Comparison of ENCODE assay signal across 8 cellular contexts in genomic region chr12:100573499-100574261, GRCh38. TPM values are rescaled to one million over a fixed set of nuclear protein-coding genes. Genes with fewer than 3 reads are reported as not detected.
DNase-seq lines count a peak whose midpoint lies in the region; ATAC-seq and TF ChIP-seq lines count a peak whose summit lies in the region.

Gene GAS2L3 (plus strand): TSS chr12:100573684. CDS start chr12:100594905, 21,221 bp downstream.

- POLR2A ChIA-PET in Caco-2 (lab: Charles Lee) = interaction anchor here (0.6 to 1.0 kb wide), 4 partner anchors 20 to 1576 kb away, joined by 3 to 6 read pairs (median 4); no protein-coding TSS in a partner anchor

- no peaks in the 10 kb centered on the region for H3K4me1 ChIP-seq in Caco-2
- H3K4me1 ChIP-seq in muscle layer of colon (ENCODE audit: insufficient read depth, low read length) = peaks cover 10% of the 10 kb centered on the region

- H3K36me3 Mint-ChIP-seq in Caco-2 (ENCODE audit: insufficient read depth, unreplicated experiment) = peaks cover 11% of the 10 kb centered on the region

- no peak for TF ChIP-seq CTCF in Caco-2 (IDR thresholded peaks at IDR 0.05; ENCODE audit: insufficient read depth in 1 of 2, low read depth in 1 of 2, low read length in 1 of 2, severe bottlenecking in 1 of 2, unreplicated experiment in 1 of 2)

- peaks cover 2% of the 10 kb centered on the region for H3K27me3 Mint-ChIP-seq in Caco-2 (ENCODE audit: insufficient read depth, unreplicated experiment)

- peak within 1 kb of the TSS; percentile 97 for H3K27ac Mint-ChIP-seq in Caco-2 (ENCODE audit: unreplicated experiment)

- H3K9me3 ChIP-seq in Caco-2 (no peaks in the 10 kb centered on the region), muscle layer of colon (ENCODE audit: low read length) (no peaks in the 10 kb centered on the region)

- H3K27me3 ChIP-seq in Caco-2 (replicated peaks; ENCODE audit: control insufficient read depth, insufficient read depth, low read length) (no peaks in the 10 kb centered on the region; the same call in 1 of the 2 replicates), muscle layer of colon (ENCODE audit: control insufficient read depth in 1 of 2, insufficient read depth in 2 of 2, low read length in 2 of 2) (no peaks in the 10 kb centered on the region)

- no peaks in the 10 kb centered on the region for H3K9me3 Mint-ChIP-seq in Caco-2 (ENCODE audit: unreplicated experiment)

- no TSS peak for BruUV-seq in Caco-2 (replicated peaks; lab: Mats Ljungman, UMichigan)

- ATAC-seq in GM19468 (IDR thresholded peaks at IDR 0.05; ENCODE audit: extremely low read depth, unreplicated experiment) = peak; percentile 85
- ATAC-seq in HG03575 (IDR thresholded peaks at IDR 0.05; ENCODE audit: extremely low read depth, insufficient number of reproducible peaks, low FRiP score, unreplicated experiment) = peak; percentile 50

- H3K4me3 ChIP-seq in Caco-2 (ENCODE audit: low read depth, low read length) (peak within 1 kb of the TSS; percentile 73), muscle layer of colon (ENCODE audit: low read depth in 1 of 2, low read length in 2 of 2) (peak within 1 kb of the TSS; percentile 58 to 64)

- CTCF ChIA-PET in Caco-2 (lab: Charles Lee) = no interaction called here

- DNase-seq in Caco-2 (peak; percentile 92 to 94), NOMO-1 treated with DMSO at 0.1 percent for 48 hours (lab: John Stamatoyannopoulos, UW; ENCODE audit: unreplicated experiment) (peak; percentile 87), fibroblast of gingiva (ENCODE audit: low read depth) (peak; percentile 79)
- DNase-seq in activated T-cell treated with anti-CD3 and anti-CD28 coated beads, Interleukin-2, amount 50 U/mL, for 48 hours = peak; percentile 76 to 80
- DNase-seq in stimulated activated CD8-positive, alpha-beta memory T cell treated with anti-CD3 and anti-CD28 coated beads, Interleukin-7, amount 100 ng/mL, for 48 hours (ENCODE audit: extremely low read depth in 1 of 2, low read depth in 1 of 2) = peak; percentile 24 to 39

- peaks cover 5% of the 10 kb centered on the region for H3K4me1 Mint-ChIP-seq in Caco-2 (ENCODE audit: low read depth, unreplicated experiment)

- H3K4me3 Mint-ChIP-seq in Caco-2 (ENCODE audit: unreplicated experiment) = peak within 1 kb of the TSS; percentile 93

- intact Hi-C loops in Caco-2 (cut with micrococcal nuclease; ENCODE audit: unreplicated experiment) = loop anchor here (2.0 to 5.0 kb wide), 2 partner anchors 35 to 436 kb away; no protein-coding TSS in a partner anchor

- H3K36me3 ChIP-seq in Caco-2 (ENCODE audit: control insufficient read depth, insufficient read depth, low read length) (no peaks in the 10 kb centered on the region), muscle layer of colon (ENCODE audit: insufficient read depth, low read length) (no peaks in the 10 kb centered on the region)

- H3K27ac ChIP-seq in muscle layer of colon (ENCODE audit: low read depth, low read length) = no peak within 1 kb of the TSS

- peak within 1 kb of the TSS; percentile 49 for H3K9ac ChIP-seq in muscle layer of colon (ENCODE audit: low read length)

RNA-seq across cellular contexts. Expression of gene GAS2L3, which starts in this region (rescaled TPM):
- 25.0 and 27.2 TPM in 2 replicates for total RNA-seq in Caco-2 (2022)

Comparison
In these comparisons a context has a peak if more than half of its experiments do, and no peak if none do; other contexts are left out.
1. DNase-seq: peak in every context shown above with its lines; median percentile 93 in Caco-2; 87 in NOMO-1 treated with DMSO at 0.1 percent for 48 hours; 79 in fibroblast of gingiva; 78 in activated T-cell treated with anti-CD3 and anti-CD28 coated beads, Interleukin-2, amount 50 U/mL, for 48 hours; 32 in stimulated activated CD8-positive, alpha-beta memory T cell treated with anti-CD3 and anti-CD28 coated beads, Interleukin-7, amount 100 ng/mL, for 48 hours.